ENCODE assay signal across 2 cellular contexts in the genomic region with DNA sequence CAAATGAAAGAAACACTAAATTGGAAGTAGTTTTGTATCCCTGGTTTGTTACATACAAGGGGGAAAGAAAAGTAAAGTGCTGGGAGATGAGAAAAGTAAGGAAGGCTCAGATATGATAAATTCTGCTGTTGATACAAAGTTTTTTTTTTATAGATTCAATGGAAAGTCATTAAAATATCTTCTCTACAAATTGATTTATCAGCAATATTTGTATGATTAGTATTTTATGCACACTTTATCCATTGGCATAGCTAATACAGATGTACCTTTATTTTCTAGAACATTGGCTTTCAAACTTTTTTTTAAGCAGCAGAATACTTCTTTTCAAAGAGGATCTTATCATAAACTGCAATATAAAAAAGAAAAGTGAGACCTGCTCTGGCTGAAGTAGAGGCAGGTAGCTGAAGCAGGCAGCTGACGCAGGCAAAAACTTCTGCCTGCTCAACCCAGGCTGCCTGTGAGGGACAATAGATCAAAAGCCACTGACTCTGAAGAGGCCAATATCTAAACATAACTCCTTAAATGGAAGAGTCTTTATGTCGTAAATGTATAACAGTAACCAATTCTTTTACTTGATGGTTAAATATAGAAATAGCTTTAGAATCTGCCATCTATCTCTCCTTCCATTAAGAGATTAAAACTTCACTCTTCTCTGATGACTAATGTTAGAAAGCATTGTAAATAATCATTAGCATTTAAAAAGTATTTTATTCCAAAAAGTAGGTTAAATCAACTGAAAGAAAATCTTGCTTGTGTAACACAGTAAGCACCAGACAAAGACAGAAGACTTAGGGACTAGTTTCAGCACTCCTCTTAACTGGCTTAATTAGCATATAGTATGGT.
TF ChIP-seq lines count a peak whose summit lies in the region.

No MANE protein-coding gene starts in this region.

TF ChIP-seq in SK-N-SH treated with all-trans-retinoic acid at 6 μM for 48 hours, 23 proteins besides CTCF, POLR2A, EP300 and RAD21 (continued from another document):
- TF ChIP-seq, protein P1, sequence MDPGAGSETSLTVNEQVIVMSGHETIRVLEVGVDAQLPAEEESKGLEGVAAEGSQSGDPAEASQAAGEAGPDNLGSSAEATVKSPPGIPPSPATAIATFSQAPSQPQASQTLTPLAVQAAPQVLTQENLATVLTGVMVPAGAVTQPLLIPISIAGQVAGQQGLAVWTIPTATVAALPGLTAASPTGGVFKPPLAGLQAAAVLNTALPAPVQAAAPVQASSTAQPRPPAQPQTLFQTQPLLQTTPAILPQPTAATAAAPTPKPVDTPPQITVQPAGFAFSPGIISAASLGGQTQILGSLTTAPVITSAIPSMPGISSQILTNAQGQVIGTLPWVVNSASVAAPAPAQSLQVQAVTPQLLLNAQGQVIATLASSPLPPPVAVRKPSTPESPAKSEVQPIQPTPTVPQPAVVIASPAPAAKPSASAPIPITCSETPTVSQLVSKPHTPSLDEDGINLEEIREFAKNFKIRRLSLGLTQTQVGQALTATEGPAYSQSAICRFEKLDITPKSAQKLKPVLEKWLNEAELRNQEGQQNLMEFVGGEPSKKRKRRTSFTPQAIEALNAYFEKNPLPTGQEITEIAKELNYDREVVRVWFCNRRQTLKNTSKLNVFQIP (CRISPR knock-in tag; IDR thresholded peaks at IDR 0.05; ENCODE audit: borderline replicate concordance, low read depth): no peak
- TF ChIP-seq SNAI2 (CRISPR knock-in tag; IDR thresholded peaks at IDR 0.05) (no peak), ARNTL (CRISPR knock-in tag; IDR thresholded peaks at IDR 0.05; ENCODE audit: borderline replicate concordance, low read depth) (no peak), CREB5 (CRISPR knock-in tag; IDR thresholded peaks at IDR 0.05; ENCODE audit: low read depth) (no peak), RARB (CRISPR knock-in tag; IDR thresholded peaks at IDR 0.05) (no peak)

TF ChIP-seq in SK-N-SH, 30 proteins besides CTCF, POLR2A, EP300 and RAD21 (continued from another document):
- TF ChIP-seq SIN3A (IDR thresholded peaks at IDR 0.05; ENCODE audit: borderline replicate concordance, low read depth, low read length) (no peak), GABPA (IDR thresholded peaks at IDR 0.05; ENCODE audit: low read depth) (no peak), GATA2 (CRISPR knock-in tag; IDR thresholded peaks at IDR 0.05) (no peak), TCF12 (IDR thresholded peaks at IDR 0.05) (no peak)
